ENCODE assay signal across 8 cellular contexts in the genomic region with DNA sequence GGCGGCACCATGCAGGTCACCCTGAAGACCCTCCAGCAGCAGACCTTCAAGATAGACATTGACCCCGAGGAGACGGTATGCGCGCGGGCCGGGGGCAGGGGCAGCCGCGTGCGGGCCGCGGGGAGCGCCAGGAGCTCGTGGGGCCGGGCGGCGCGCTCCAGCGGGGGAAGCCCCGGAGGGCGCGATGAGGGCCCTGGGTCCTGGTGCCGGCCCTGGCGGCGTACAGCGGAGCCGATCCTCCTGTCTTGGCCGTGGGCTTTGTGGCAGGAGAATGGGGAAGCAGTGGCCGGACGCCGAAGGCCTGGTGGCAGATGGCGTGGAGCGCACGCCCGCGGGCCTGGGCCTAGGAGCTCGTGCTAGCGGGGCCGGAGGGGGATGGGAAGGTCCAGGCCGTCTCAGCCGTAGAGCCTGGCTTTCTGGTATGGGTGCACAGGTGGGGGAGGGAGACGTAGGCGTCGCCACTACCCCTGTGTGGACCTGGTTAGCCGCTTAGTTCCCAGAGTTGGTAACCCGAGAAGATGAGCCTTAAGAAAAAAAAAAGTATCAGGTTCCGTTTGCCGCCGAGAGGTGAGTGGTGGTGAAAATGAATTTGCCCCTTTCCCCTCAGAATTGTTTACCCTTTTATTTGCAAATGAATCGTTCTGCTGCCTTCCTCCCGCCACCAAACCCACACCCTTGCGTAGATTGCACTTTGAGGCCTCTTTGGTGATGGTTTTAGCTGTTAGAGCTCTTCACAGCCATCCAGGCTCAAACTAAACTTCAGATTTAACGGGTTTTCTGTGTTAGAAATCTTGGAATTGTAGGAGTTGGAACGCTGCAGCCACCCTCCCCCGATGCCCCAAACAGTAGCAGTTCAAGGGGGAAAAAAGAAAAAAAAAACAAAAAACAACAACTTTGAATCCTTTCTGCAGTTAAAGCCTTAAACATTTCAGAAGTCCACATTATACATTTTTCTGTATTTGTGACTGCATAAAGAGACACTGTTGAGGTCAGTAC. TPM values are rescaled to one million over a fixed set of nuclear protein-coding genes. Genes with fewer than 3 reads are reported as not detected.
DNase-seq lines count a peak whose midpoint lies in the region; ATAC-seq and TF ChIP-seq lines count a peak whose summit lies in the region.

No MANE protein-coding gene starts in this region.

- peak overlapping the region; percentile 87 for H4K91ac ChIP-seq in IMR-90 (ENCODE audit: insufficient read depth, low read depth, low read length)
- H4K91ac ChIP-seq in neuronal stem cell (ENCODE audit: low read depth, low read length, poor library complexity) = peak overlapping the region; percentile 79

- H2AK9ac ChIP-seq in IMR-90 (replicated peaks; ENCODE audit: low read depth, low read length, poor library complexity) = peak overlapping the region; percentile 100

- peak overlapping the region; percentile 91 for H3K4me2 ChIP-seq in IMR-90 (ENCODE audit: low read depth, low read length)
- H3K4me2 ChIP-seq in neuronal stem cell (ENCODE audit: insufficient read depth, low read length, poor library complexity, severe bottlenecking) = peak overlapping the region; percentile 62

- H2AFZ ChIP-seq in IMR-90 (replicated peaks; ENCODE audit: low read length, poor library complexity) (peak overlapping the region; percentile 95), neuronal stem cell (ENCODE audit: low read length) (peak overlapping the region; percentile 97)

- H3K9ac ChIP-seq in IMR-90 (ENCODE audit: low read depth, low read length) (peak overlapping the region; percentile 89), neuronal stem cell (ENCODE audit: low read depth, low read length, poor library complexity) (peak overlapping the region; percentile 99)

- H3K27ac ChIP-seq in IMR-90 (ENCODE audit: insufficient read depth, low read length) = peak overlapping the region; percentile 96
- H3K27ac ChIP-seq in gastroesophageal sphincter = peak overlapping the region; percentile 93 to 100 (median 100)
- peak overlapping the region; percentile 99 for H3K27ac ChIP-seq in neuronal stem cell (replicated peaks; ENCODE audit: low read length)

- H3K4me3 ChIP-seq in IMR-90 (ENCODE audit: insufficient read depth, low read depth, low read length) = peak overlapping the region; percentile 79
- peak overlapping the region; percentile 78 to 100 for H3K4me3 ChIP-seq in gastroesophageal sphincter
- H3K4me3 ChIP-seq in neuronal stem cell (ENCODE audit: low read length in 2 of 2) = peak overlapping the region; percentile 97 to 100

- peak overlapping the region; percentile 94 for H3K4ac ChIP-seq in IMR-90 (ENCODE audit: low read depth, low read length)
- peak overlapping the region; percentile 97 for H3K4ac ChIP-seq in neuronal stem cell (ENCODE audit: low read length)

- TF ChIP-seq EP300 in gastroesophageal sphincter (IDR thresholded peaks at IDR 0.05) = no peak

- peak overlapping the region; percentile 65 for H3K14ac ChIP-seq in IMR-90 (replicated peaks; ENCODE audit: low read depth, low read length)
- peak overlapping the region; percentile 85 for H3K14ac ChIP-seq in neuronal stem cell (ENCODE audit: low read length)

- peak overlapping the region; percentile 97 for H2BK12ac ChIP-seq in neuronal stem cell (ENCODE audit: low read length)

- H3K9me1 ChIP-seq in IMR-90 (ENCODE audit: insufficient read depth, low read length) = peaks cover under 1% of the 10 kb centered on the region; the same call in 1 of the 2 replicates

- H3K9me3 ChIP-seq in IMR-90 (ENCODE audit: control insufficient read depth, insufficient read depth, low read length) = no peaks in the 10 kb centered on the region
- H3K9me3 ChIP-seq in gastroesophageal sphincter = no peaks in the 10 kb centered on the region
- no peaks in the 10 kb centered on the region for H3K9me3 ChIP-seq in neuronal stem cell (replicated peaks in 1 of 2; ENCODE audit: control insufficient read depth in 2 of 2, insufficient read depth in 1 of 2, low read depth in 1 of 2, low read length in 2 of 2)

- POLR2A ChIA-PET in IMR-90 (lab: Charles Lee; ENCODE audit: unreplicated experiment) = interaction anchor here (0.6 to 1.0 kb wide), 4 partner anchors 8 to 89 kb away, joined by 3 to 26 read pairs (median 4); no protein-coding TSS in a partner anchor

- WGBS in IMR-90 (ENCODE audit: extremely low coverage in 2 of 2, insufficient read length in 1 of 2), 2 experiments = 0% methylated on average over 9 of the region's 55 CpGs; no CpG with 5 or more reads in 1 of the 2 experiments
- 0 to 1% methylated on average over 12 to 33 of the region's 55 CpGs for WGBS in gastroesophageal sphincter (ENCODE audit: low coverage in 1 of 2), 2 donors
- no CpG with 5 or more reads among the region's 55 CpGs for WGBS in neuronal stem cell (ENCODE audit: extremely low coverage in 2 of 2, insufficient read length in 2 of 2, insufficient replicate concordance in 1 of 2), 2 donors

- no peaks in the 10 kb centered on the region for H3K36me3 ChIP-seq in IMR-90 (ENCODE audit: control insufficient read depth, insufficient read depth, low read length)
- H3K36me3 ChIP-seq in gastroesophageal sphincter = no peaks in the 10 kb centered on the region
- H3K36me3 ChIP-seq in neuronal stem cell (replicated peaks in 1 of 2; ENCODE audit: control insufficient read depth in 2 of 2, insufficient read depth in 2 of 2, low read length in 2 of 2) = peaks cover 0 to 4% of the 10 kb centered on the region in 2 donors

- no peaks in the 10 kb centered on the region for H3K4me1 ChIP-seq in IMR-90 (ENCODE audit: control insufficient read depth, insufficient read depth, low read length)
- peaks cover 0 to 56% (median 5%) of the 10 kb centered on the region in 3 donors for H3K4me1 ChIP-seq in gastroesophageal sphincter
- peaks cover 2 to 12% of the 10 kb centered on the region in 2 donors for H3K4me1 ChIP-seq in neuronal stem cell (ENCODE audit: control insufficient read depth in 2 of 2, insufficient read depth in 1 of 2, low read depth in 1 of 2, low read length in 2 of 2)

- peak; percentile 12 for DNase-seq in DMS79 (lab: John Stamatoyannopoulos, UW)
- DNase-seq in IMR-90 = peak; percentile 74
- DNase-seq in RPMI8226 = peak; percentile 83
- peak; percentile 52 for DNase-seq in activated gamma-delta T cell treated with Interleukin-2 at 50 U/mL for 16 hours
- peak; percentile 79 for DNase-seq in neuronal stem cell (ENCODE audit: low spot score)
- peak; percentile 29 for DNase-seq in superior temporal gyrus (ENCODE audit: extremely low spot score)

- H4K8ac ChIP-seq in IMR-90 (ENCODE audit: low read depth in 2 of 2, low read length in 2 of 2) (peak overlapping the region; percentile 43 to 75; a peak in 3 of 4 replicates), neuronal stem cell (ENCODE audit: low read depth, low read length) (peak overlapping the region; percentile 75)

- TF ChIP-seq RAD21 in IMR-90 (IDR thresholded peaks at IDR 0.05; ENCODE audit: low read length) = no peak; the same call in 1 of the 2 replicates

- TF ChIP-seq CTCF in IMR-90 (conservative IDR thresholded peaks at IDR 0.05; ENCODE audit: low read depth, low read length) (no peak), gastroesophageal sphincter (IDR thresholded peaks at IDR 0.05) (no peak)

- ATAC-seq in GM21576 (IDR thresholded peaks at IDR 0.05; ENCODE audit: unreplicated experiment) (peak; percentile 43), IMR-90 (ENCODE audit: low read depth) (peak; percentile 23), gastroesophageal sphincter (peak; percentile 31)

- intact Hi-C loops in IMR-90 (cut with micrococcal nuclease) = loop anchor here (2.0 to 10.0 kb wide), 5 partner anchors 53 to 1439 kb away; partner anchors contain the start of gene ZNF462

- H2BK15ac ChIP-seq in IMR-90 (ENCODE audit: low read depth, low read length) (no peak overlapping the region), neuronal stem cell (ENCODE audit: low read length) (peak overlapping the region; percentile 46)

- H3K18ac ChIP-seq in IMR-90 (ENCODE audit: low read depth, low read length) (peak overlapping the region; percentile 26), neuronal stem cell (ENCODE audit: low read length) (peak overlapping the region; percentile 100)

- H3K56ac ChIP-seq in IMR-90 (ENCODE audit: extremely low read depth, insufficient read depth, low read length) = peak overlapping the region; percentile 90

- H2BK5ac ChIP-seq in IMR-90 (ENCODE audit: low read depth, low read length, poor library complexity, severe bottlenecking) (peak overlapping the region; percentile 99), neuronal stem cell (ENCODE audit: low read length) (peak overlapping the region; percentile 100)

- dilution Hi-C loops in IMR-90 (cut with HindIII; ENCODE audit: low sequenced_read_pairs, unreplicated experiment) = no loop called here

- H3K27me3 ChIP-seq in IMR-90 (ENCODE audit: control insufficient read depth, insufficient read depth, low read length) = no peaks in the 10 kb centered on the region
- H3K27me3 ChIP-seq in gastroesophageal sphincter = no peaks in the 10 kb centered on the region
- H3K27me3 ChIP-seq in neuronal stem cell (ENCODE audit: control insufficient read depth in 3 of 3, insufficient read depth in 3 of 3, low read depth in 1 of 3, low read length in 3 of 3) = no peaks in the 10 kb centered on the region

- H3K79me1 ChIP-seq in IMR-90 (ENCODE audit: low read depth in 1 of 2, low read length in 2 of 2) (peaks cover 0 to 14% of the 10 kb centered on the region in 2 experiments; a peak in 1 of 4 replicates), neuronal stem cell (ENCODE audit: low read depth, low read length) (no peaks in the 10 kb centered on the region)

- H2BK20ac ChIP-seq in IMR-90 (ENCODE audit: low read depth, low read length) = no peak overlapping the region

- peak overlapping the region; percentile 79 for H2AK5ac ChIP-seq in IMR-90 (ENCODE audit: low read depth, low read length)
- peak overlapping the region; percentile 99 for H2AK5ac ChIP-seq in neuronal stem cell (ENCODE audit: low read depth, low read length)

- peaks cover 53% of the 10 kb centered on the region for H4K20me1 ChIP-seq in IMR-90 (ENCODE audit: insufficient read depth, low read length)

- CTCF ChIA-PET in IMR-90 (lab: Yijun Ruan, JAX) = interaction anchor here (0.6 to 1.0 kb wide), 3 partner anchors 45 to 144 kb away, joined by 3 to 8 read pairs (median 3); no protein-coding TSS in a partner anchor

- TF ChIP-seq POLR2A in IMR-90 (IDR thresholded peaks at IDR 0.05; ENCODE audit: low read depth, low read length) = no peak
- no peak for TF ChIP-seq POLR2A in gastroesophageal sphincter (IDR thresholded peaks at IDR 0.05)

- H4K5ac ChIP-seq in IMR-90 (ENCODE audit: low read depth, low read length) = peak overlapping the region; percentile 6; the same call in 1 of the 2 replicates

- BruUV-seq in IMR-90 (replicated peaks; lab: Mats Ljungman, UMichigan) = no TSS peak

- in situ Hi-C loops in IMR-90 (cut with MboI; ENCODE audit: low sequenced_read_pairs) = loop anchor here (25.0 kb wide), 1 partner anchor 397 kb away; no protein-coding TSS in a partner anchor

- H3K23ac ChIP-seq in IMR-90 (ENCODE audit: low read depth, low read length) (peak overlapping the region; percentile 85), neuronal stem cell (ENCODE audit: low read depth, low read length, poor library complexity) (peak overlapping the region; percentile 100)

- H2BK120ac ChIP-seq in IMR-90 (ENCODE audit: low read depth, low read length) (peak overlapping the region; percentile 44; the same call in 1 of the 2 replicates), neuronal stem cell (ENCODE audit: low read depth, low read length) (peak overlapping the region; percentile 100)

RNA-seq across cellular contexts. Expression of gene RAD23B, which starts 0.8 kb away (rescaled TPM):
- total RNA-seq in IMR-90 (2012; rRNA removed) (126 and 127 TPM in 2 replicates), gastroesophageal sphincter (10 to 100 TPM; 64.3 to 96.5 (median 80.7) TPM)
- polyA plus RNA-seq in IMR-90 (2012; rRNA removed) = 123 and 148 TPM in 2 replicates
- polyA plus RNA-seq in IMR-90 (2012; cell fraction: cytosol; rRNA removed) = 48.2 and 80.7 TPM in 2 replicates
- 20.9 and 67.7 TPM in 2 replicates for polyA plus RNA-seq in IMR-90 (2012; cell fraction: nucleus; rRNA removed; ENCODE audit: low replicate concordance)
- 166 TPM for polyA plus RNA-seq in neuronal stem cell (2013, experiment 1 of 2)
- 182 TPM for polyA plus RNA-seq in neuronal stem cell (2013, experiment 2 of 2)

Comparison
In these comparisons a context has a peak if more than half of its experiments do, and no peak if none do; other contexts are left out.
1. Peak in every context shown above with its lines: DNase-seq, ATAC-seq, H3K4me3 ChIP-seq and H3K27ac ChIP-seq.
2. DNase-seq: peak in every context shown above with its lines; median percentile 83 in RPMI8226; 79 in neuronal stem cell; 74 in IMR-90; 52 in activated gamma-delta T cell treated with Interleukin-2 at 50 U/mL for 16 hours; 29 in superior temporal gyrus; 12 in DMS79.